9 cellular contexts compared by ENCODE assay signal in the genomic region with DNA sequence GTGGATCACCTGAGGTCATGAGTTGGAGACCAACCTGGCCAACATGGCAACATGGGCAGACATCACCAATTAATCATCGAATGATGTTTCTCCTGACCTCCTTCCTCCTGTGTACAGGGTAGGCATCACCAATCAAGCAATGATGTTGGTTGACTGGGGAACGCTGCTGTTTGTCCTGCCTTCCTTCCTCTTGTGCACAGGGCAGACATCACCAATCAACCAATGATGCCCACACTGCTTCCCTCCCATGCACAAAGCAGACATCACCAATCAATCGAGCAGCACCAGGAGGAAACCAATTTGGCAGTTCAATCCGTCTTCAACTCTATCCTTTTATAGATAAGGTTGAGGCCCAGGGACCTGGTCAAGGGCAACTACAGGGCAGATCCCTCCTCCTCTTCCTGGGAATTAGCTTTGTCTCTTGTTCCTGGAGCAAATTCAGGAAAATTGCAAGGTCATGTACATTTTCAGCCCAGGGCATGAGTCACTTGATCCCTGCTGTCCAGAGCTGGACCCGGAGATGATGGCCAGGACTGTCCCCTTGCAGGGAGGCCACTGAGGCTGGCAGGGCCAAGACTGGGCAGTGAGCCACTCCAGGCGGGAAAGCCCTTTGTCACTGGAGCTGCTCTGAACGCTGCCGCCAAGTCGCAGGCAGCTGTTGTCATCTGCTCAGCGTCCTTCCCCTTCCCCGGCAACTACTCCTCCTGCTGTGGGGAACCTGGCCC. TPM values are rescaled to one million over a fixed set of nuclear protein-coding genes. Genes with fewer than 3 reads are reported as not detected.
DNase-seq lines count a peak whose midpoint lies in the region; ATAC-seq and TF ChIP-seq lines count a peak whose summit lies in the region.
"Had no signal": no experiment of that assay in that cellular context is flagged by ENCODE, and none has a peak within 500 bp of the region (broad histone marks: within the 10 kb centered on the region; RNA-seq: fewer than 3 reads in every experiment).

No MANE protein-coding gene starts in this region.

- no peaks in the 10 kb centered on the region for H4K20me1 ChIP-seq in Karpas-422 (ENCODE audit: insufficient read depth, low read depth, low read length)

- H3K36me3 ChIP-seq in Karpas-422 (ENCODE audit: insufficient read depth, low read length) = no peaks in the 10 kb centered on the region
- H3K36me3 ChIP-seq in adipocyte (ENCODE audit: control insufficient read depth, insufficient read depth, low read length, severe bottlenecking) = no peaks in the 10 kb centered on the region
- H3K36me3 ChIP-seq in mucosa of descending colon (ENCODE audit: low read depth) = no peaks in the 10 kb centered on the region

- H3K9me3 ChIP-seq in Karpas-422 (ENCODE audit: low read length) (peaks cover 13% of the 10 kb centered on the region), adipocyte (ENCODE audit: control insufficient read depth, low read length) (peaks cover 2% of the 10 kb centered on the region), mucosa of descending colon (no peaks in the 10 kb centered on the region)

- H3K79me2 ChIP-seq in Karpas-422 (ENCODE audit: low read length) = no peaks in the 10 kb centered on the region

- TF ChIP-seq CTCF in mucosa of descending colon (IDR thresholded peaks at IDR 0.05) = no peak

- H3K4me2 ChIP-seq in Karpas-422 (ENCODE audit: low read depth, low read length, poor library complexity, severe bottlenecking) = no peak overlapping the region

- no peak overlapping the region for H2AFZ ChIP-seq in Karpas-422 (ENCODE audit: low read length)

- intact Hi-C loops in mucosa of descending colon (cut with DNase I, micrococcal nuclease) = no loop called here

- ATAC-seq in mucosa of descending colon = peak; percentile 58
- no peak for ATAC-seq in GM19452 (IDR thresholded peaks at IDR 0.05; ENCODE audit: unreplicated experiment)
- no peak for ATAC-seq in HG03571 (IDR thresholded peaks at IDR 0.05; ENCODE audit: unreplicated experiment)

- H3K27ac ChIP-seq in Karpas-422 (ENCODE audit: low read length) = no peak overlapping the region

- no peaks in the 10 kb centered on the region for H3K9me2 ChIP-seq in Karpas-422 (replicated peaks; ENCODE audit: insufficient read depth, low read length)

- no peak overlapping the region for H3K4me3 ChIP-seq in Karpas-422 (ENCODE audit: low read length)
- H3K4me3 ChIP-seq in adipocyte (ENCODE audit: low read length) = no peak overlapping the region
- no peak overlapping the region for H3K4me3 ChIP-seq in mucosa of descending colon

- DNase-seq in COLO668 (lab: John Stamatoyannopoulos, UW; ENCODE audit: unreplicated experiment) (peak; percentile 13), Karpas-422 (peak; percentile 78), adipocyte (ENCODE audit: low read depth) (no peak), mucosa of descending colon (no peak), superior temporal gyrus (ENCODE audit: extremely low spot score) (no peak), AG20443 (ENCODE audit: low spot score) (no peak)
- DNase-seq: NCI-H1048 had no signal

- no peak overlapping the region for H3K9ac ChIP-seq in Karpas-422 (ENCODE audit: low read length)
- H3K9ac ChIP-seq in adipocyte (ENCODE audit: low read length) = peak overlapping the region; percentile 25

- H3K4me1 ChIP-seq in Karpas-422 (ENCODE audit: low read length) (peaks cover 10% of the 10 kb centered on the region), adipocyte (ENCODE audit: control insufficient read depth, insufficient read depth, low read length) (peaks cover 25% of the 10 kb centered on the region), mucosa of descending colon (ENCODE audit: low read depth) (peaks cover 9% of the 10 kb centered on the region)

- no peaks in the 10 kb centered on the region for H3K27me3 ChIP-seq in Karpas-422 (ENCODE audit: low read length)
- H3K27me3 ChIP-seq in adipocyte (replicated peaks; ENCODE audit: control insufficient read depth, insufficient read depth, low read length) = no peaks in the 10 kb centered on the region

RNA-seq across cellular contexts. Expression of a gene that starts 5.3 kb away (rescaled TPM):
- 57.1 and 102 TPM in 2 replicates for total RNA-seq in Karpas-422 (2014; rRNA removed; shearing (Covaris generic); ENCODE audit: low replicate concordance)
- total RNA-seq in mucosa of descending colon = 10 to 100 TPM; 51.8 to 58.6 (median 56.7) TPM

RNA-seq across cellular contexts. Expression of a gene that starts 30.4 kb away (rescaled TPM):
- 1.2 and 5.2 TPM in 2 replicates for total RNA-seq in Karpas-422 (2014; rRNA removed; shearing (Covaris generic); ENCODE audit: low replicate concordance)
- 10 to 100 TPM; 12.5 to 21.9 (median 19.6) TPM for total RNA-seq in mucosa of descending colon

RNA-seq across cellular contexts. Expression of a gene that starts 30.4 kb away (rescaled TPM):
- 18.4 and 23.8 TPM in 2 replicates for total RNA-seq in Karpas-422 (2014; rRNA removed; shearing (Covaris generic); ENCODE audit: low replicate concordance)
- 10 to 100 TPM; 57.2 to 61.3 (median 59.8) TPM for total RNA-seq in mucosa of descending colon

RNA-seq across cellular contexts. Expression of a gene that starts 50.4 kb away (rescaled TPM):
- 52.5 and 110 TPM in 2 replicates for total RNA-seq in Karpas-422 (2014; rRNA removed; shearing (Covaris generic); ENCODE audit: low replicate concordance)
- total RNA-seq in mucosa of descending colon = 10 to 100 TPM; 60.9 to 65.8 (median 65.8) TPM

Comparison
In these comparisons a context has a peak if more than half of its experiments do, and no peak if none do; other contexts are left out.
1. DNase-seq: peak in COLO668 (single experiment) and Karpas-422 (single experiment); none in adipocyte (single experiment), mucosa of descending colon (0 of 3), superior temporal gyrus (single experiment) and AG20443 (single experiment).